In the genomic region with DNA sequence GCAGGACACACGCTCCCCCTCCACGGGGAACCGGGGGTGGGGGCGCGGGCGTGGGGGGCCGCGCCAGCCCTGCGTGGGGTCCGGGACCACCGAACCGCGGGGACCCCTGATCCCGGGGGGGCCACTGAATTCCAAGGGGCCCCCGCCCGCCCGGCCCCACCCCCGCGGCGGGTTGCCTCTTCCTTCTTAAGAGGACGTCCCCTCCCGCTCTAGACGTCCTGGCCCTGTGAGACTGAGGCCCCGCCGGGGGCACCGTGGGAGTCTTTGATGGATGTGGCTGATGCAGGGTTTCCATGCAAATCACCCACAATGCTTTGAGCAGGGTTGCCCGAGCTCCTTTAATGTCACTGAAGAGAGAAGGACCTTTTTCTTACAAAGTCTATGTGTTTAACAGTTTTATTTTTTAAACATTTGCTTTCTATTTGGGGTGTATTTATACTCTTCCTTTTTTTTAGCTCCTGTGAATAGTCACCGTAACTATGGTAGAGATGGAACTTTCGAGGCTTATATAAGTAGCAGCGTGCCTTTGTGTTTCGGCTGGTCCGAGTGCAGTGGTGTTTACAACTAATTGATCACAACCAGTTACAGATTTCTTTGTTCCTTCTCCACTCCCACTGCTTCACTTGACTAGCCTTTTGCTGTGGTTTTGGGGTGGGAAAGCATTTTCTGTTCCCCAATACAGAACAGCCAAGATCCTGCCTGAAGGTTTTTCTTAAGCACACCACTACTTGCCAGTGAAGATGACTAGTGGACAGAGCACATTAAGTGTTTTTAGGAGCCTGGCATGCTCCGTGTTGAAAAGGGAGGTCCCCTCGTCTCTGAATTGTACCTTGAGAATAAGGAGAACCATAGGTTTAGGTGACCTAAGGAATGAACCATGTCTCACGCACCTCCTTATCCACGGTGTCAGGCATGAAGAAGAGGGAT, we compare ENCODE assay signal across 8 cellular contexts. TPM values are rescaled to one million over a fixed set of nuclear protein-coding genes. Genes with fewer than 3 reads are reported as not detected.
DNase-seq lines count a peak whose midpoint lies in the region; ATAC-seq and TF ChIP-seq lines count a peak whose summit lies in the region.

No MANE protein-coding gene starts in this region.

- CTCF ChIA-PET in Panc1 (lab: Charles Lee): interaction anchor here (0.6 to 0.7 kb wide), 3 partner anchors 10 to 570 kb away, joined by 3 to 5 read pairs (median 3); a partner anchor contains a TSS

- H3K4me3 Mint-ChIP-seq in activated T-cell treated with anti-CD3 and anti-CD28 coated beads, Interleukin-2, amount 50 U/mL, for 72 hours: peak overlapping the region; percentile 88 to 97
- peak overlapping the region; percentile 94 for H3K4me3 Mint-ChIP-seq in natural killer cell

- H3K4me1 Mint-ChIP-seq in activated T-cell treated with anti-CD3 and anti-CD28 coated beads, Interleukin-2, amount 50 U/mL, for 72 hours (ENCODE audit: low read depth): peaks cover 69% of the 10 kb centered on the region
- peaks cover 45 to 59% of the 10 kb centered on the region in 2 donors for H3K4me1 Mint-ChIP-seq in natural killer cell

- POLR2A ChIA-PET in Panc1 (lab: Charles Lee): no interaction called here

- peak overlapping the region; percentile 65 to 80 for H3K4me3 ChIP-seq in Panc1 (ENCODE audit: low read depth in 2 of 2, low read length in 2 of 2)

- H3K36me3 Mint-ChIP-seq in activated T-cell treated with anti-CD3 and anti-CD28 coated beads, Interleukin-2, amount 50 U/mL, for 72 hours (ENCODE audit: insufficient read depth in 2 of 2): peaks cover 4 to 9% of the 10 kb centered on the region in 2 donors
- H3K36me3 Mint-ChIP-seq in natural killer cell: no peaks in the 10 kb centered on the region

- H3K9me3 ChIP-seq in Panc1 (ENCODE audit: control insufficient read depth, insufficient read depth, low read depth, low read length): no peaks in the 10 kb centered on the region

- no peaks in the 10 kb centered on the region for H3K27me3 ChIP-seq in Panc1 (ENCODE audit: control insufficient read depth, insufficient read depth, low read length)

- H3K27ac Mint-ChIP-seq in activated T-cell treated with anti-CD3 and anti-CD28 coated beads, Interleukin-2, amount 50 U/mL, for 72 hours: peak overlapping the region; percentile 100
- peak overlapping the region; percentile 93 to 97 for H3K27ac Mint-ChIP-seq in natural killer cell

- ATAC-seq in GM21619 (IDR thresholded peaks at IDR 0.05; ENCODE audit: unreplicated experiment) (peak; percentile 57), Panc1 (peak; percentile 85), natural killer cell (peak; percentile 66 to 81 (median 67))
- peak; percentile 78 to 80 for ATAC-seq in activated T-cell treated with anti-CD3 and anti-CD28 coated beads, Interleukin-2, amount 50 U/mL, for 72 hours (replicated peaks in 1 of 2)

- in situ Hi-C loops in Panc1 (cut with HindIII; ENCODE audit: low pct_unique_long_range_greater_than_20kb, low sequenced_read_pairs): no loop called here

- intact Hi-C loops in Panc1 (cut with micrococcal nuclease; ENCODE audit: unreplicated experiment): no loop called here
- intact Hi-C loops in natural killer cell (cut with micrococcal nuclease): no loop called here

- TF ChIP-seq CTCF in Panc1 (IDR thresholded peaks at IDR 0.05) (no peak), natural killer cell (IDR thresholded peaks at IDR 0.05) (no peak)

- no TSS peak for BruUV-seq in Panc1 (replicated peaks; lab: Mats Ljungman, UMichigan)

- DNase-seq in DMS114 treated with DMSO at 0.1 percent for 48 hours (lab: John Stamatoyannopoulos, UW; ENCODE audit: unreplicated experiment) (peak; percentile 77), KG1 (lab: John Stamatoyannopoulos, UW) (peak; percentile 58), Panc1 (ENCODE audit: low read depth, low spot score) (peak; percentile 91), fibroblast of gingiva (ENCODE audit: low read depth) (peak; percentile 73), natural killer cell (peak; percentile 52)
- peak; percentile 86 to 92 for DNase-seq in activated T-cell treated with anti-CD3 and anti-CD28 coated beads, Interleukin-2, amount 50 U/mL, for 72 hours
- DNase-seq in stimulated activated naive CD4-positive, alpha-beta T cell (lab: John Stamatoyannopoulos, UW): peak; percentile 72 to 86 (median 79)

- H3K4me1 ChIP-seq in Panc1 (ENCODE audit: control insufficient read depth, insufficient read depth, low read length): peaks cover 16% of the 10 kb centered on the region

- H3K9me3 Mint-ChIP-seq in activated T-cell treated with anti-CD3 and anti-CD28 coated beads, Interleukin-2, amount 50 U/mL, for 72 hours: peaks cover 3 to 6% of the 10 kb centered on the region in 2 donors
- peaks cover 0 to 3% of the 10 kb centered on the region in 2 donors for H3K9me3 Mint-ChIP-seq in natural killer cell

- peaks cover 10% of the 10 kb centered on the region for H3K27me3 Mint-ChIP-seq in activated T-cell treated with anti-CD3 and anti-CD28 coated beads, Interleukin-2, amount 50 U/mL, for 72 hours (ENCODE audit: low read depth)
- H3K27me3 Mint-ChIP-seq in natural killer cell (ENCODE audit: low read depth in 2 of 2): peaks cover 5 to 9% of the 10 kb centered on the region in 2 donors

- peak overlapping the region; percentile 35; the same call in 1 of the 2 replicates for H3K27ac ChIP-seq in Panc1 (ENCODE audit: low read length)

- no peaks in the 10 kb centered on the region for H3K36me3 ChIP-seq in Panc1 (ENCODE audit: control insufficient read depth, insufficient read depth, low read length)

RNA-seq across cellular contexts. Expression of a gene that starts 44.8 kb away (rescaled TPM):
- 281 TPM for total RNA-seq in Panc1 (2021; ENCODE audit: unreplicated experiment)
- 243 TPM for polyA plus RNA-seq in Panc1 (2012; ENCODE audit: insufficient read length)
- 10 to 100 TPM; 63.1 to 84.8 TPM for total RNA-seq in activated T-cell treated with anti-CD3 and anti-CD28 coated beads, Interleukin-2, amount 50 U/mL, for 72 hours
- total RNA-seq in natural killer cell: 10 to 100 TPM; 54.0 to 82.0 (median 62.7) TPM

Comparison
In these comparisons a context has a peak if more than half of its experiments do, and no peak if none do; other contexts are left out.
1. Peak in every context shown above with its lines: DNase-seq, ATAC-seq, H3K4me3 ChIP-seq and H3K27ac ChIP-seq.